In the genomic region with DNA sequence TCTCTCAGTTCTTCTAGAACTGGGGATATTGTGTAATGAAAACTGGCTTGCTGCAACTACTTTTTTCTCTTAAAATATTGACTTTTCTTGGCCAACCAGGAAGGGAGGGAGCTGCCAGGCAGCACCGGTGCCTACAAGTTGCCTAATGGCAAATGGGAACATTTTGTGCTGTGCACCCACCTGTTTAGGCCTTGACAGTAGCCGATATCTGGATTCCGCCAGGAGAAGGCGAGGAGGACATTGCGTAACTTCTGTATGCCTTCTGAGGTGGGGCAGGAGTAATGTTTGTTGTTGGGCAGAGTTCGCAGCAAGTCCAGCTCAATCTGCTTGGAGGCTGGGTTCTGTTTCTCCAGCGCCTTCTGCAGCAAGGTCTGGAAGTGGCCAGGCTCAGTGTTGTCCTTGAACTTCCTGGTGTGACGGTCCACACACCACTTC, we compare ENCODE assay signal across 1 cellular context.
TF ChIP-seq lines count a peak whose summit lies in the region.

No MANE protein-coding gene starts in this region.

TF ChIP-seq in HepG2, 621 proteins besides CTCF, POLR2A, EP300 and RAD21 (continued from another document and continues in another):
- TF ChIP-seq, protein P1, sequence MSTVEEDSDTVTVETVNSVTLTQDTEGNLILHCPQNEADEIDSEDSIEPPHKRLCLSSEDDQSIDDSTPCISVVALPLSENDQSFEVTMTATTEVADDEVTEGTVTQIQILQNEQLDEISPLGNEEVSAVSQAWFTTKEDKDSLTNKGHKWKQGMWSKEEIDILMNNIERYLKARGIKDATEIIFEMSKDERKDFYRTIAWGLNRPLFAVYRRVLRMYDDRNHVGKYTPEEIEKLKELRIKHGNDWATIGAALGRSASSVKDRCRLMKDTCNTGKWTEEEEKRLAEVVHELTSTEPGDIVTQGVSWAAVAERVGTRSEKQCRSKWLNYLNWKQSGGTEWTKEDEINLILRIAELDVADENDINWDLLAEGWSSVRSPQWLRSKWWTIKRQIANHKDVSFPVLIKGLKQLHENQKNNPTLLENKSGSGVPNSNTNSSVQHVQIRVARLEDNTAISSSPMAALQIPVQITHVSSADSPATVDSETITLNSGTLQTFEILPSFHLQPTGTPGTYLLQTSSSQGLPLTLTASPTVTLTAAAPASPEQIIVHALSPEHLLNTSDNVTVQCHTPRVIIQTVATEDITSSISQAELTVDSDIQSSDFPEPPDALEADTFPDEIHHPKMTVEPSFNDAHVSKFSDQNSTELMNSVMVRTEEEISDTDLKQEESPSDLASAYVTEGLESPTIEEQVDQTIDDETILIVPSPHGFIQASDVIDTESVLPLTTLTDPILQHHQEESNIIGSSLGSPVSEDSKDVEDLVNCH (CRISPR knock-in tag; IDR thresholded peaks at IDR 0.05): no peak
- TF ChIP-seq ZNF619 (CRISPR knock-in tag; IDR thresholded peaks at IDR 0.05) (no peak), BORCS8-MEF2B (CRISPR knock-in tag; IDR thresholded peaks at IDR 0.05) (peak; percentile 60; the same call in 1 of the 2 replicates), IRX3 (CRISPR knock-in tag; IDR thresholded peaks at IDR 0.05; ENCODE audit: borderline replicate concordance, low read depth) (no peak), ZFP41 (CRISPR knock-in tag; IDR thresholded peaks at IDR 0.05; ENCODE audit: borderline replicate concordance) (no peak), TP53 (CRISPR knock-in tag; conservative IDR thresholded peaks at IDR 0.05) (no peak), KDM2A (CRISPR knock-in tag; IDR thresholded peaks at IDR 0.05; ENCODE audit: borderline replicate concordance, low read depth) (no peak), U2AF2 (IDR thresholded peaks at IDR 0.05; ENCODE audit: low read depth, low read length) (no peak), PLRG1 (conservative IDR thresholded peaks at IDR 0.05) (no peak), RARG (CRISPR knock-in tag; IDR thresholded peaks at IDR 0.05; ENCODE audit: low read depth) (no peak), NBN (conservative IDR thresholded peaks at IDR 0.05) (no peak), RAD51 (IDR thresholded peaks at IDR 0.05; ENCODE audit: borderline replicate concordance) (no peak), CENPX (CRISPR knock-in tag; IDR thresholded peaks at IDR 0.05) (no peak), NFE2L2 (IDR thresholded peaks at IDR 0.05; ENCODE audit: low read length) (no peak), GATAD1 (CRISPR knock-in tag; IDR thresholded peaks at IDR 0.05) (no peak), ZNF296 (CRISPR knock-in tag; conservative IDR thresholded peaks at IDR 0.05) (0 out of 2 replicates have a peak, but pooled peaks have one; percentile 24), ZNF660 (CRISPR knock-in tag; IDR thresholded peaks at IDR 0.05; ENCODE audit: borderline replicate concordance, low read depth) (no peak), RXRA (CRISPR knock-in tag; IDR thresholded peaks at IDR 0.05) (peak; percentile 62), POLR2G (IDR thresholded peaks at IDR 0.05; ENCODE audit: low read depth, low read length) (no peak), PAX8 (CRISPR knock-in tag; IDR thresholded peaks at IDR 0.05; ENCODE audit: borderline replicate concordance) (no peak), ZNF780A (CRISPR knock-in tag; IDR thresholded peaks at IDR 0.05) (no peak), RORA (CRISPR knock-in tag; IDR thresholded peaks at IDR 0.05) (no peak), HNRNPLL (IDR thresholded peaks at IDR 0.05; ENCODE audit: low read depth, low read length, poor library complexity, severe bottlenecking) (no peak), ZNF30 (CRISPR knock-in tag; IDR thresholded peaks at IDR 0.05) (no peak), ZNF3 (CRISPR knock-in tag; IDR thresholded peaks at IDR 0.05) (no peak), KDM4B (CRISPR knock-in tag; IDR thresholded peaks at IDR 0.05) (no peak), SP4 (CRISPR knock-in tag; IDR thresholded peaks at IDR 0.05) (no peak), SRSF4 (IDR thresholded peaks at IDR 0.05; ENCODE audit: low read depth, low read length, poor library complexity, severe bottlenecking) (no peak), SIX1 (CRISPR knock-in tag; IDR thresholded peaks at IDR 0.05; ENCODE audit: borderline replicate concordance) (no peak), ZC3H4 (CRISPR knock-in tag; IDR thresholded peaks at IDR 0.05; ENCODE audit: borderline replicate concordance) (no peak), ZFP1 (CRISPR knock-in tag; IDR thresholded peaks at IDR 0.05) (no peak), RELA (CRISPR knock-in tag; IDR thresholded peaks at IDR 0.05) (0 out of 2 replicates have a peak, but pooled peaks have one; percentile 52), HDAC6 (IDR thresholded peaks at IDR 0.05; ENCODE audit: low read depth, low read length) (no peak), NFATC3 (CRISPR knock-in tag; IDR thresholded peaks at IDR 0.05) (no peak), SOX5 (CRISPR knock-in tag; IDR thresholded peaks at IDR 0.05; ENCODE audit: borderline replicate concordance) (0 out of 2 replicates have a peak, but pooled peaks have one; percentile 13), ZNF432 (CRISPR knock-in tag; IDR thresholded peaks at IDR 0.05; ENCODE audit: borderline replicate concordance) (no peak), ZNF468 (CRISPR knock-in tag; IDR thresholded peaks at IDR 0.05) (no peak), TCF7 (IDR thresholded peaks at IDR 0.05; ENCODE audit: low read depth) (no peak), GTF3A (CRISPR knock-in tag; conservative IDR thresholded peaks at IDR 0.05) (no peak), TCF12 (IDR thresholded peaks at IDR 0.05) (no peak), TCF12 (CRISPR knock-in tag; IDR thresholded peaks at IDR 0.05) (no peak), RBM39 (IDR thresholded peaks at IDR 0.05; ENCODE audit: low read depth, low read length, poor library complexity, severe bottlenecking) (no peak), HNRNPH1 (optimal IDR thresholded peaks at IDR 0.05; ENCODE audit: low read depth, low read length) (no peak), HHEX (CRISPR knock-in tag; IDR thresholded peaks at IDR 0.05) (no peak), MATR3 (CRISPR knock-in tag; IDR thresholded peaks at IDR 0.05) (no peak), SP5 (CRISPR knock-in tag; IDR thresholded peaks at IDR 0.05; ENCODE audit: borderline replicate concordance, low read depth) (no peak), ZNF354B (CRISPR knock-in tag; IDR thresholded peaks at IDR 0.05) (no peak), NCOA1 (CRISPR knock-in tag; IDR thresholded peaks at IDR 0.05) (no peak), TBX3 (IDR thresholded peaks at IDR 0.05; ENCODE audit: borderline replicate concordance) (no peak), ZNF329 (CRISPR knock-in tag; IDR thresholded peaks at IDR 0.05; ENCODE audit: low read depth) (no peak), ZNF672 (CRISPR knock-in tag; IDR thresholded peaks at IDR 0.05) (no peak), ZEB1 (IDR thresholded peaks at IDR 0.05; ENCODE audit: insufficient replicate concordance, low read depth) (no peak), NFE2 (CRISPR knock-in tag; IDR thresholded peaks at IDR 0.05) (no peak), PHB2 (IDR thresholded peaks at IDR 0.05; ENCODE audit: partially characterized antibody) (no peak)
- TF ChIP-seq, protein P2, sequence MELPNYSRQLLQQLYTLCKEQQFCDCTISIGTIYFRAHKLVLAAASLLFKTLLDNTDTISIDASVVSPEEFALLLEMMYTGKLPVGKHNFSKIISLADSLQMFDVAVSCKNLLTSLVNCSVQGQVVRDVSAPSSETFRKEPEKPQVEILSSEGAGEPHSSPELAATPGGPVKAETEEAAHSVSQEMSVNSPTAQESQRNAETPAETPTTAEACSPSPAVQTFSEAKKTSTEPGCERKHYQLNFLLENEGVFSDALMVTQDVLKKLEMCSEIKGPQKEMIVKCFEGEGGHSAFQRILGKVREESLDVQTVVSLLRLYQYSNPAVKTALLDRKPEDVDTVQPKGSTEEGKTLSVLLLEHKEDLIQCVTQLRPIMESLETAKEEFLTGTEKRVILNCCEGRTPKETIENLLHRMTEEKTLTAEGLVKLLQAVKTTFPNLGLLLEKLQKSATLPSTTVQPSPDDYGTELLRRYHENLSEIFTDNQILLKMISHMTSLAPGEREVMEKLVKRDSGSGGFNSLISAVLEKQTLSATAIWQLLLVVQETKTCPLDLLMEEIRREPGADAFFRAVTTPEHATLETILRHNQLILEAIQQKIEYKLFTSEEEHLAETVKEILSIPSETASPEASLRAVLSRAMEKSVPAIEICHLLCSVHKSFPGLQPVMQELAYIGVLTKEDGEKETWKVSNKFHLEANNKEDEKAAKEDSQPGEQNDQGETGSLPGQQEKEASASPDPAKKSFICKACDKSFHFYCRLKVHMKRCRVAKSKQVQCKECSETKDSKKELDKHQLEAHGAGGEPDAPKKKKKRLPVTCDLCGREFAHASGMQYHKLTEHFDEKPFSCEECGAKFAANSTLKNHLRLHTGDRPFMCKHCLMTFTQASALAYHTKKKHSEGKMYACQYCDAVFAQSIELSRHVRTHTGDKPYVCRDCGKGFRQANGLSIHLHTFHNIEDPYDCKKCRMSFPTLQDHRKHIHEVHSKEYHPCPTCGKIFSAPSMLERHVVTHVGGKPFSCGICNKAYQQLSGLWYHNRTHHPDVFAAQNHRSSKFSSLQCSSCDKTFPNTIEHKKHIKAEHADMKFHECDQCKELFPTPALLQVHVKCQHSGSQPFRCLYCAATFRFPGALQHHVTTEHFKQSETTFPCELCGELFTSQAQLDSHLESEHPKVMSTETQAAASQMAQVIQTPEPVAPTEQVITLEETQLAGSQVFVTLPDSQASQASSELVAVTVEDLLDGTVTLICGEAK (IDR thresholded peaks at IDR 0.05): no peak
- TF ChIP-seq, protein P2 (CRISPR knock-in tag; IDR thresholded peaks at IDR 0.05): no peak
- TF ChIP-seq, protein P3, sequence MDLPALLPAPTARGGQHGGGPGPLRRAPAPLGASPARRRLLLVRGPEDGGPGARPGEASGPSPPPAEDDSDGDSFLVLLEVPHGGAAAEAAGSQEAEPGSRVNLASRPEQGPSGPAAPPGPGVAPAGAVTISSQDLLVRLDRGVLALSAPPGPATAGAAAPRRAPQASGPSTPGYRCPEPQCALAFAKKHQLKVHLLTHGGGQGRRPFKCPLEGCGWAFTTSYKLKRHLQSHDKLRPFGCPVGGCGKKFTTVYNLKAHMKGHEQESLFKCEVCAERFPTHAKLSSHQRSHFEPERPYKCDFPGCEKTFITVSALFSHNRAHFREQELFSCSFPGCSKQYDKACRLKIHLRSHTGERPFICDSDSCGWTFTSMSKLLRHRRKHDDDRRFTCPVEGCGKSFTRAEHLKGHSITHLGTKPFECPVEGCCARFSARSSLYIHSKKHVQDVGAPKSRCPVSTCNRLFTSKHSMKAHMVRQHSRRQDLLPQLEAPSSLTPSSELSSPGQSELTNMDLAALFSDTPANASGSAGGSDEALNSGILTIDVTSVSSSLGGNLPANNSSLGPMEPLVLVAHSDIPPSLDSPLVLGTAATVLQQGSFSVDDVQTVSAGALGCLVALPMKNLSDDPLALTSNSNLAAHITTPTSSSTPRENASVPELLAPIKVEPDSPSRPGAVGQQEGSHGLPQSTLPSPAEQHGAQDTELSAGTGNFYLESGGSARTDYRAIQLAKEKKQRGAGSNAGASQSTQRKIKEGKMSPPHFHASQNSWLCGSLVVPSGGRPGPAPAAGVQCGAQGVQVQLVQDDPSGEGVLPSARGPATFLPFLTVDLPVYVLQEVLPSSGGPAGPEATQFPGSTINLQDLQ (CRISPR knock-in tag; IDR thresholded peaks at IDR 0.05): no peak
- TF ChIP-seq, protein P4, sequence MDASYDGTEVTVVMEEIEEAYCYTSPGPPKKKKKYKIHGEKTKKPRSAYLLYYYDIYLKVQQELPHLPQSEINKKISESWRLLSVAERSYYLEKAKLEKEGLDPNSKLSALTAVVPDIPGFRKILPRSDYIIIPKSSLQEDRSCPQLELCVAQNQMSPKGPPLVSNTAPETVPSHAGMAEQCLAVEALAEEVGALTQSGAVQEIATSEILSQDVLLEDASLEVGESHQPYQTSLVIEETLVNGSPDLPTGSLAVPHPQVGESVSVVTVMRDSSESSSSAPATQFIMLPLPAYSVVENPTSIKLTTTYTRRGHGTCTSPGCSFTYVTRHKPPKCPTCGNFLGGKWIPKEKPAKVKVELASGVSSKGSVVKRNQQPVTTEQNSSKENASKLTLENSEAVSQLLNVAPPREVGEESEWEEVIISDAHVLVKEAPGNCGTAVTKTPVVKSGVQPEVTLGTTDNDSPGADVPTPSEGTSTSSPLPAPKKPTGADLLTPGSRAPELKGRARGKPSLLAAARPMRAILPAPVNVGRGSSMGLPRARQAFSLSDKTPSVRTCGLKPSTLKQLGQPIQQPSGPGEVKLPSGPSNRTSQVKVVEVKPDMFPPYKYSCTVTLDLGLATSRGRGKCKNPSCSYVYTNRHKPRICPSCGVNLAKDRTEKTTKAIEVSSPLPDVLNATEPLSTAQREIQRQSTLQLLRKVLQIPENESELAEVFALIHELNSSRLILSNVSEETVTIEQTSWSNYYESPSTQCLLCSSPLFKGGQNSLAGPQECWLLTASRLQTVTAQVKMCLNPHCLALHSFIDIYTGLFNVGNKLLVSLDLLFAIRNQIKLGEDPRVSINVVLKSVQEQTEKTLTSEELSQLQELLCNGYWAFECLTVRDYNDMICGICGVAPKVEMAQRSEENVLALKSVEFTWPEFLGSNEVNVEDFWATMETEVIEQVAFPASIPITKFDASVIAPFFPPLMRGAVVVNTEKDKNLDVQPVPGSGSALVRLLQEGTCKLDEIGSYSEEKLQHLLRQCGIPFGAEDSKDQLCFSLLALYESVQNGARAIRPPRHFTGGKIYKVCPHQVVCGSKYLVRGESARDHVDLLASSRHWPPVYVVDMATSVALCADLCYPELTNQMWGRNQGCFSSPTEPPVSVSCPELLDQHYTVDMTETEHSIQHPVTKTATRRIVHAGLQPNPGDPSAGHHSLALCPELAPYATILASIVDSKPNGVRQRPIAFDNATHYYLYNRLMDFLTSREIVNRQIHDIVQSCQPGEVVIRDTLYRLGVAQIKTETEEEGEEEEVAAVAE (CRISPR knock-in tag; IDR thresholded peaks at IDR 0.05; ENCODE audit: borderline replicate concordance): peak; percentile 48; the same call in 1 of the 2 replicates
